8 cellular contexts compared by ENCODE assay signal in the genomic region with DNA sequence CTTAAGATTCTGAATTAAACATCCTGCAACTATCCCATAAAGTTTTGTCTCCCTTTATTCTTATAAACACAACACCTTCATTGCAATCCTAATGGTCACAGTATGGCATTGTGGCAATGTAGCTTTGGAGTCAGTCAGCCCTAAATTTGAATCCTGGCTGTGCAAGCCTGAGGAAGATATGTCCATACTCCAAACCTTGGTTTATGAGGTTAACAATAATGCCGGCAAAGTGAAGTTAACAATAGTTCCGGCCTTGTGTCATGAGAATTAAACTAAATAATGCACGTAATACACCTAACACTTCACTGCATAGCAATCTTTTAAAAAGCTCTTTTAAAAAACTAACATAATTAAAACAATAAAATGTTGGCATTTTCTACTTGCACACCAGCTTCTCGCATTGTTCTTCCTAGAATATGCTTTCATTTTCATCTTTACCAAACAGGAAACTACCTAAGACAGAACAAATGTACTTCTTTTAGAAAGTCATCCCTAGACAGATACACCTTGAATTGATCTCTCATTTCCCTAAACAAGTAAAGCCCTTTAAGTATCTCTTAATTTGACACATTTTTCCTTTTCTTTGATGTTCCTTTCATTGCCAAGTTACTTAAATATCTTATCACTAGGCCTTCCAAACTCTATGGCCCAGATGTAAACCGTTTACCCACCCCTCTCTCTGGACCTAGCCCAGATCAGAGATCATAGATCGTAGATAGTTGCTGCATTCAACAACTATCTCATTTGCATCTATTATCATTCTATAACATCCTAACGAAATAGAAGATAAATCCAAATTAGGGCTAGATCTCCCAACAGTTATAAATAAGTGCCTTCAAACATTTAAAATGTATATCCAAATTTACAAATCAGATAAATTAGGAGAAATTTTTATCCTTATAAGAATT.
DNase-seq lines count a peak whose midpoint lies in the region; ATAC-seq and TF ChIP-seq lines count a peak whose summit lies in the region.

No MANE protein-coding gene starts in this region.

- TF ChIP-seq CTCF in NB4 (IDR thresholded peaks at IDR 0.05; ENCODE audit: low read depth, low read length) (no peak), gastrocnemius medialis (IDR thresholded peaks at IDR 0.05 in 4 of 5, conservative IDR thresholded peaks at IDR 0.05 in 1 of 5) (no peak)

- H3K9ac ChIP-seq in mucosa of rectum (ENCODE audit: low read depth in 1 of 2, low read length in 2 of 2), result peak overlapping the region; percentile 18 to 38

- H3K4me3 ChIP-seq in NB4 (ENCODE audit: low read depth, low read length), result peak overlapping the region; percentile 79
- peak overlapping the region; percentile 28 to 66 for H3K4me3 ChIP-seq in mucosa of rectum (ENCODE audit: low read length in 2 of 2)
- no peak overlapping the region for H3K4me3 ChIP-seq in gastrocnemius medialis

- no peak for TF ChIP-seq POLR2A in NB4 (IDR thresholded peaks at IDR 0.05; ENCODE audit: extremely low read depth, insufficient read length)
- TF ChIP-seq POLR2A in gastrocnemius medialis (IDR thresholded peaks at IDR 0.05), result no peak

- H3K27me3 ChIP-seq in mucosa of rectum (ENCODE audit: control insufficient read depth in 2 of 2, insufficient read depth in 2 of 2, low read length in 2 of 2), result no peaks in the 10 kb centered on the region
- H3K27me3 ChIP-seq in gastrocnemius medialis, result no peaks in the 10 kb centered on the region

- no peaks in the 10 kb centered on the region for H3K9me3 ChIP-seq in mucosa of rectum (ENCODE audit: control insufficient read depth in 2 of 2, low read length in 2 of 2)
- no peaks in the 10 kb centered on the region for H3K9me3 ChIP-seq in gastrocnemius medialis

- H3K36me3 ChIP-seq in mucosa of rectum (ENCODE audit: control insufficient read depth in 2 of 2, insufficient read depth in 2 of 2, low read length in 2 of 2) (no peaks in the 10 kb centered on the region), gastrocnemius medialis (no peaks in the 10 kb centered on the region)

- peak; percentile 84 for ATAC-seq in GM18511 (IDR thresholded peaks at IDR 0.05; ENCODE audit: unreplicated experiment)
- peak; percentile 81 for ATAC-seq in GM21786 (IDR thresholded peaks at IDR 0.05; ENCODE audit: unreplicated experiment)
- no peak for ATAC-seq in gastrocnemius medialis

- H3K4me1 ChIP-seq in mucosa of rectum (ENCODE audit: control insufficient read depth in 2 of 2, insufficient read depth in 2 of 2, low read length in 2 of 2), result peaks cover 30 to 36% of the 10 kb centered on the region in 2 donors
- peaks cover 52% of the 10 kb centered on the region in 2 donors for H3K4me1 ChIP-seq in gastrocnemius medialis

- in situ Hi-C loops in gastrocnemius medialis (cut with MboI; ENCODE audit: low sequenced_read_pairs in 4 of 4), result no loop called here

- intact Hi-C loops in gastrocnemius medialis (cut with DNase I; ENCODE audit: low total_unique reads), result loop anchor here (5.0 kb wide), 1 partner anchor 42 kb away; no protein-coding TSS in a partner anchor

- H3K27ac ChIP-seq in mucosa of rectum (ENCODE audit: low read depth in 2 of 2, low read length in 2 of 2) (peak overlapping the region; percentile 71 to 78), gastrocnemius medialis (peak overlapping the region in 2 of 4 donors; percentile 6 to 81)

- DNase-seq in NB4 (ENCODE audit: low read depth) (peak; percentile 31), DMS114 treated with DMSO at 0.1 percent for 48 hours (lab: John Stamatoyannopoulos, UW; ENCODE audit: unreplicated experiment) (no peak), NOMO-1 treated with dmso at 0.1 percent for 144 hours (lab: John Stamatoyannopoulos, UW; ENCODE audit: unreplicated experiment) (no peak), gastrocnemius medialis (no peak)
- DNase-seq in activated CD4-positive, alpha-beta T cell treated with anti-CD3 and anti-CD28 coated beads for 1 hour, result no peak

Comparison
In these comparisons a context has a peak if more than half of its experiments do, and no peak if none do; other contexts are left out.
1. ATAC-seq: peak in GM18511 (single experiment) and GM21786 (single experiment); none in gastrocnemius medialis (0 of 2).
2. H3K4me3 ChIP-seq: peak in NB4 (single experiment) and mucosa of rectum (2 of 2); none in gastrocnemius medialis (0 of 4).